In genomic region chr1:153532161-153532560, GRCh38 we compare ENCODE assay signal across 1 cellular context.
TF ChIP-seq lines count a peak whose summit lies in the region.

No MANE protein-coding gene starts in this region.

TF ChIP-seq in H1, 55 proteins besides CTCF, POLR2A, EP300 and RAD21:
- TF ChIP-seq TBP (IDR thresholded peaks at IDR 0.05; ENCODE audit: low read depth, low read length), result no peak
- TF ChIP-seq ASH2L (IDR thresholded peaks at IDR 0.05; ENCODE audit: low read length), result no peak
- TF ChIP-seq TAF1 (IDR thresholded peaks at IDR 0.05; ENCODE audit: low read depth, low read length), result no peak
